ENCODE assay signal across 13 cellular contexts in the genomic region with DNA sequence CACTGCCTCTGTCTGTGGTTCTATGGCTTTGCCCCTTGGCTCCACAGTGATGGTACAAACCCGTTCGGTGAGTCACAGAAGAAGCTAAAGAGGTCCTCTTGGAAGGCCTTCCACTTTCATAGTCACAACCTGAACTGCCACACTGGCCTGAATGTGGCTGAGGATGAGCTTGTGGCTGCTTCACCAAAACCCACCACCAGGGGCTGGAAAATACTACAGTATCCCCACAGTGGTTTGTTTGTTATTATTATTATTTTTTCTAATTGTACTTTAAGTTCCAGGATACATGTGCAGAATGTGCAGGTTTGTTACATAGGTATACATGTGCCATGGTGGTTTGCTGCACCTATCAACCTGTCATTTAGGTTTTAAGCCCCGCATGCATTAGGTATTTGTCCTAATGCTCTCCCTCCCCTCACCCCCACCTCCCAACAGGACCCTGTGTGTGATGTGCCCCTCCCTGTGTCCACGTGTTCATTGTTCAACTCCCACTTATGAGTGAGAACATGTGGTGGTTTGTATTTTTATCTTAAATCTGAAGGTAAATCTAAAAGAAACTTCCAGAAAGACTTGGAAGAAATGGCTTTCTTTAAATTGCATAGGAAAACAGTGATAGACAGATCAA.
DNase-seq lines count a peak whose midpoint lies in the region; ATAC-seq and TF ChIP-seq lines count a peak whose summit lies in the region.
"Had no signal": no experiment of that assay in that cellular context is flagged by ENCODE, and none has a peak within 500 bp of the region (broad histone marks: within the 10 kb centered on the region; RNA-seq: fewer than 3 reads in every experiment).

No MANE protein-coding gene starts in this region.

- H3K9ac ChIP-seq in OCI-LY3 (ENCODE audit: low read length): no peak overlapping the region

- H3K4me1 ChIP-seq in left ventricle myocardium inferior (no peaks in the 10 kb centered on the region), OCI-LY3 (ENCODE audit: low read length) (no peaks in the 10 kb centered on the region), upper lobe of right lung (no peaks in the 10 kb centered on the region)
- H3K4me1 ChIP-seq: lower lobe of right lung, prostate gland had no signal

- no peaks in the 10 kb centered on the region for H3K27me3 ChIP-seq in left ventricle myocardium inferior (ENCODE audit: low read depth)
- H3K27me3 ChIP-seq in OCI-LY3 (ENCODE audit: low read depth, low read length): no peaks in the 10 kb centered on the region
- no peaks in the 10 kb centered on the region for H3K27me3 ChIP-seq in upper lobe of right lung

- H2AFZ ChIP-seq in OCI-LY3 (ENCODE audit: low read depth, low read length): no peak overlapping the region

- H3K36me3 Mint-ChIP-seq in endothelial cell (ENCODE audit: low read depth, unreplicated experiment): no peaks in the 10 kb centered on the region

- H3K27ac ChIP-seq in left ventricle myocardium inferior (replicated peaks): no peak overlapping the region
- H3K27ac ChIP-seq in OCI-LY3 (ENCODE audit: low read length): no peak overlapping the region
- no peak overlapping the region for H3K27ac ChIP-seq in upper lobe of right lung
- H3K27ac ChIP-seq in caudate nucleus (ENCODE audit: low read depth, low read length): no peak overlapping the region
- H3K27ac ChIP-seq: lower lobe of right lung, prostate gland had no signal

- H3K9me3 ChIP-seq in left ventricle myocardium inferior (replicated peaks) (no peaks in the 10 kb centered on the region), OCI-LY3 (ENCODE audit: insufficient read depth, low read length) (no peaks in the 10 kb centered on the region), upper lobe of right lung (no peaks in the 10 kb centered on the region)
- H3K9me3 ChIP-seq: lower lobe of right lung, prostate gland had no signal

- ATAC-seq in upper lobe of right lung (no peak), HG03196 (IDR thresholded peaks at IDR 0.05; ENCODE audit: unreplicated experiment) (no peak), GM21619 (IDR thresholded peaks at IDR 0.05; ENCODE audit: unreplicated experiment) (no peak)
- ATAC-seq: activated CD4-positive, CD25-positive, alpha-beta regulatory T cell treated with anti-CD3 and anti-CD28 coated beads, Interleukin-2, amount 50 U/mL, for 24 hours; lower lobe of right lung had no signal

- H3K4me3 Mint-ChIP-seq in endothelial cell (ENCODE audit: unreplicated experiment): no peak overlapping the region

- H3K36me3 ChIP-seq in left ventricle myocardium inferior (no peaks in the 10 kb centered on the region), OCI-LY3 (replicated peaks; ENCODE audit: low read depth, low read length) (no peaks in the 10 kb centered on the region), upper lobe of right lung (no peaks in the 10 kb centered on the region)
- H3K36me3 ChIP-seq: lower lobe of right lung, prostate gland had no signal

- TF ChIP-seq CTCF in left ventricle myocardium inferior (IDR thresholded peaks at IDR 0.05; ENCODE audit: borderline replicate concordance): peak; percentile 20
- TF ChIP-seq CTCF in OCI-LY3 (IDR thresholded peaks at IDR 0.05; ENCODE audit: low read depth, low read length): peak; percentile 4; the same call in 1 of the 2 replicates
- peak; percentile 74 for TF ChIP-seq CTCF in endothelial cell (IDR thresholded peaks at IDR 0.05; ENCODE audit: unreplicated experiment)
- TF ChIP-seq CTCF in upper lobe of right lung (IDR thresholded peaks at IDR 0.05): peak; percentile 11

- DNase-seq in left ventricle myocardium inferior (no peak), cardiac septum (ENCODE audit: low spot score) (no peak), endothelial cell (ENCODE audit: low spot score) (peak; percentile 28), upper lobe of right lung (no peak), caudate nucleus (lab: John Stamatoyannopoulos, UW) (no peak)
- DNase-seq: activated effector memory CD4-positive, alpha-beta T cell treated with anti-CD3 and anti-CD28 coated beads, Interleukin-2, amount 50 U/mL, for 16 hours; lower lobe of right lung; SIG-M5 had no signal

- no peak overlapping the region for H3K27ac Mint-ChIP-seq in endothelial cell (ENCODE audit: unreplicated experiment)

- no peaks in the 10 kb centered on the region for H3K27me3 Mint-ChIP-seq in endothelial cell (ENCODE audit: unreplicated experiment)

- H4K20me1 ChIP-seq in OCI-LY3 (ENCODE audit: insufficient read depth, low read length): no peaks in the 10 kb centered on the region

- H3K4me1 Mint-ChIP-seq in endothelial cell (ENCODE audit: unreplicated experiment): no peaks in the 10 kb centered on the region

- H3K9me3 Mint-ChIP-seq in endothelial cell (ENCODE audit: unreplicated experiment): no peaks in the 10 kb centered on the region

- intact Hi-C loops in left ventricle myocardium inferior (cut with micrococcal nuclease): no loop called here
- intact Hi-C loops in cardiac septum (cut with DNase I): no loop called here
- intact Hi-C loops in upper lobe of right lung (cut with DNase I): no loop called here

- H3K4me3 ChIP-seq in left ventricle myocardium inferior: no peak overlapping the region
- no peak overlapping the region for H3K4me3 ChIP-seq in OCI-LY3 (ENCODE audit: low read length)
- no peak overlapping the region for H3K4me3 ChIP-seq in upper lobe of right lung
- H3K4me3 ChIP-seq: lower lobe of right lung, prostate gland had no signal

- no peaks in the 10 kb centered on the region for H3K79me2 ChIP-seq in OCI-LY3 (ENCODE audit: low read length)

- no peak overlapping the region for H3K4me2 ChIP-seq in OCI-LY3 (ENCODE audit: low read length)

Comparison
In these comparisons a context has a peak if more than half of its experiments do, and no peak if none do; other contexts are left out.
1. CTCF ChIP-seq: peak in every context shown above with its lines; median percentile 74 in endothelial cell; 20 in left ventricle myocardium inferior; 11 in upper lobe of right lung; 4 in OCI-LY3.